ENCODE assay signal across 8 cellular contexts in genomic region chr1:39105061-39105840, GRCh38.
A peak's percentile ranks its signal among the peaks of the same experiment; 100 is the strongest.
DNase-seq lines count a peak whose midpoint lies in the region; ATAC-seq and TF ChIP-seq lines count a peak whose summit lies in the region.

No MANE protein-coding gene starts in this region.

- peaks cover 7% of the 10 kb centered on the region for H4K20me1 ChIP-seq in hepatocyte (ENCODE audit: insufficient read depth, poor library complexity, severe bottlenecking)

- no peaks in the 10 kb centered on the region for H3K9me2 ChIP-seq in hepatocyte (replicated peaks; ENCODE audit: insufficient read depth)

- DNase-seq in NCI-H2171 treated with DMSO at 0.1 percent for 48 hours (lab: John Stamatoyannopoulos, UW) (peak; percentile 40), NCI-H2171 (lab: John Stamatoyannopoulos, UW) (no peak), T follicular helper cell (ENCODE audit: low read depth) (peak; percentile 46), ascending aorta (ENCODE audit: low spot score in 2 of 2) (peak in 1 of 2 donors; percentile 84), hepatocyte (ENCODE audit: low spot score) (peak; percentile 91), retina (peak; percentile 23), OCI-M1 (lab: John Stamatoyannopoulos, UW) (no peak)

- intact Hi-C loops in ascending aorta (cut with DNase I): loop anchor here (2.0 kb wide), 1 partner anchor 154 kb away; no protein-coding TSS in a partner anchor

- no peaks in the 10 kb centered on the region for H3K36me3 ChIP-seq in ascending aorta
- H3K36me3 ChIP-seq in hepatocyte (replicated peaks; ENCODE audit: insufficient read depth, low read depth): no peaks in the 10 kb centered on the region

- no peaks in the 10 kb centered on the region for H3K9me3 ChIP-seq in ascending aorta
- no peaks in the 10 kb centered on the region for H3K9me3 ChIP-seq in hepatocyte (ENCODE audit: low read depth)

- ATAC-seq in HG03460 (IDR thresholded peaks at IDR 0.05; ENCODE audit: unreplicated experiment): peak; percentile 40

- peak overlapping the region; percentile 86 for H3K4me2 ChIP-seq in hepatocyte

- H3K4me3 ChIP-seq in ascending aorta (peak overlapping the region; percentile 70 to 95), hepatocyte (peak overlapping the region; percentile 92)

- H3K27ac ChIP-seq in ascending aorta (peak overlapping the region; percentile 86 to 95), hepatocyte (peak overlapping the region; percentile 98)

- TF ChIP-seq CTCF in ascending aorta (IDR thresholded peaks at IDR 0.05) (no peak), hepatocyte (IDR thresholded peaks at IDR 0.05; ENCODE audit: poor library complexity) (no peak)

- H2AFZ ChIP-seq in hepatocyte: peak overlapping the region; percentile 81

- peaks cover 3 to 37% of the 10 kb centered on the region in 2 donors for H3K4me1 ChIP-seq in ascending aorta
- H3K4me1 ChIP-seq in hepatocyte (ENCODE audit: insufficient read depth): peaks cover 46% of the 10 kb centered on the region

- WGBS in hepatocyte (ENCODE audit: low lambda C conversion rate, missing lambda C conversion rate): 2% methylated on average over 69 of the region's 116 CpGs

- H3K27me3 ChIP-seq in ascending aorta: no peaks in the 10 kb centered on the region
- H3K27me3 ChIP-seq in hepatocyte: no peaks in the 10 kb centered on the region

- peaks cover 38% of the 10 kb centered on the region for H3K79me2 ChIP-seq in hepatocyte

Comparison
In these comparisons a context has a peak if more than half of its experiments do, and no peak if none do; other contexts are left out.
1. DNase-seq: peak in NCI-H2171 treated with DMSO at 0.1 percent for 48 hours (single experiment), T follicular helper cell (single experiment), hepatocyte (single experiment) and retina (single experiment); none in NCI-H2171 (single experiment) and OCI-M1 (single experiment).